In genomic region chr4:6372649-6373525, GRCh38 we compare ENCODE assay signal across 8 cellular contexts.
A peak's percentile ranks its signal among the peaks of the same experiment; 100 is the strongest.
DNase-seq lines count a peak whose midpoint lies in the region; ATAC-seq and TF ChIP-seq lines count a peak whose summit lies in the region.

No MANE protein-coding gene starts in this region.

- intact Hi-C loops in posterior cingulate gyrus (cut with DNase I): no loop called here

- no peaks in the 10 kb centered on the region for H3K9me3 Mint-ChIP-seq in activated CD8-positive, alpha-beta memory T cell treated with anti-CD3 and anti-CD28 coated beads, Interleukin-2, amount 10 ng/mL, durations not matched to agents 7 days and 5 days (ENCODE audit: low read depth)

- peak; percentile 50 for DNase-seq in activated CD8-positive, alpha-beta memory T cell treated with anti-CD3 and anti-CD28 coated beads, Interleukin-2, amount 10 ng/mL, durations not matched to agents 7 days and 5 days
- no peak for DNase-seq in activated CD8-positive, alpha-beta memory T cell treated with anti-CD3 and anti-CD28 coated beads, Interleukin-2, amount 50 U/mL, for 4 hours
- peak; percentile 72 for DNase-seq in HEK293T (ENCODE audit: extremely low spot score)
- DNase-seq in NCI-H526 treated with DMSO at 0.1 percent for 48 hours (lab: John Stamatoyannopoulos, UW): peak; percentile 22
- DNase-seq in dermis microvascular lymphatic vessel endothelial cell (ENCODE audit: low read depth in 2 of 2): peak; percentile 25 to 50
- peak in 6 of 10 donors; percentile 38 to 90 (median 68) for DNase-seq in posterior cingulate gyrus
- no peak for DNase-seq in NCI-H1436 (lab: John Stamatoyannopoulos, UW)

- peak; percentile 69 for ATAC-seq in activated CD8-positive, alpha-beta memory T cell treated with anti-CD3 and anti-CD28 coated beads, Interleukin-2, amount 10 ng/mL, durations not matched to agents 7 days and 5 days
- ATAC-seq in GM19467 (IDR thresholded peaks at IDR 0.05; ENCODE audit: unreplicated experiment): no peak

- POLR2A ChIA-PET in HEK293T (lab: Yijun Ruan, JAX): no interaction called here

- no peaks in the 10 kb centered on the region for H3K4me1 Mint-ChIP-seq in activated CD8-positive, alpha-beta memory T cell treated with anti-CD3 and anti-CD28 coated beads, Interleukin-2, amount 10 ng/mL, durations not matched to agents 7 days and 5 days

- no peaks in the 10 kb centered on the region for H3K27me3 Mint-ChIP-seq in activated CD8-positive, alpha-beta memory T cell treated with anti-CD3 and anti-CD28 coated beads, Interleukin-2, amount 10 ng/mL, durations not matched to agents 7 days and 5 days

- CTCF ChIA-PET in activated CD8-positive, alpha-beta memory T cell treated with anti-CD3 and anti-CD28 coated beads, Interleukin-2, amount 10 ng/mL, durations not matched to agents 7 days and 5 days (lab: Charles Lee): interaction anchor here (1.1 to 1.4 kb wide), 2 partner anchors 41 to 45 kb away, joined by 3 to 4 read pairs; no protein-coding TSS in a partner anchor
- CTCF ChIA-PET in HEK293T (lab: Yijun Ruan, JAX): no interaction called here

- no peak overlapping the region for H3K27ac Mint-ChIP-seq in activated CD8-positive, alpha-beta memory T cell treated with anti-CD3 and anti-CD28 coated beads, Interleukin-2, amount 10 ng/mL, durations not matched to agents 7 days and 5 days

- no peaks in the 10 kb centered on the region for H3K36me3 Mint-ChIP-seq in activated CD8-positive, alpha-beta memory T cell treated with anti-CD3 and anti-CD28 coated beads, Interleukin-2, amount 10 ng/mL, durations not matched to agents 7 days and 5 days

- H3K4me3 Mint-ChIP-seq in activated CD8-positive, alpha-beta memory T cell treated with anti-CD3 and anti-CD28 coated beads, Interleukin-2, amount 10 ng/mL, durations not matched to agents 7 days and 5 days: no peak overlapping the region

TF ChIP-seq in HEK293T, 16 proteins besides CTCF, POLR2A, EP300 and RAD21:
- TF ChIP-seq SUZ12 (IDR thresholded peaks at IDR 0.05): no peak
- no peak for TF ChIP-seq ZNF384 (IDR thresholded peaks at IDR 0.05)
- no peak for TF ChIP-seq BHLHE40 (IDR thresholded peaks at IDR 0.05; ENCODE audit: borderline replicate concordance)
- TF ChIP-seq HDGF (IDR thresholded peaks at IDR 0.05; ENCODE audit: borderline replicate concordance): no peak
- TF ChIP-seq FOXM1 (IDR thresholded peaks at IDR 0.05; ENCODE audit: borderline replicate concordance): no peak
- TF ChIP-seq L3MBTL2 (conservative IDR thresholded peaks at IDR 0.05): no peak
- no peak for TF ChIP-seq ELF4 (IDR thresholded peaks at IDR 0.05)
- TF ChIP-seq FOXK2 (IDR thresholded peaks at IDR 0.05): no peak
- TF ChIP-seq SP1 (IDR thresholded peaks at IDR 0.05): no peak
- TF ChIP-seq CTBP1 (IDR thresholded peaks at IDR 0.05; ENCODE audit: borderline replicate concordance): no peak

Comparison
In these comparisons a context has a peak if more than half of its experiments do, and no peak if none do; other contexts are left out.
1. DNase-seq: peak in activated CD8-positive, alpha-beta memory T cell treated with anti-CD3 and anti-CD28 coated beads, Interleukin-2, amount 10 ng/mL, durations not matched to agents 7 days and 5 days (single experiment), HEK293T (single experiment), NCI-H526 treated with DMSO at 0.1 percent for 48 hours (single experiment), dermis microvascular lymphatic vessel endothelial cell (2 of 2) and posterior cingulate gyrus (6 of 10); none in activated CD8-positive, alpha-beta memory T cell treated with anti-CD3 and anti-CD28 coated beads, Interleukin-2, amount 50 U/mL, for 4 hours (single experiment) and NCI-H1436 (single experiment).